Comparison of ENCODE assay signal across 21 cellular contexts in the genomic region with DNA sequence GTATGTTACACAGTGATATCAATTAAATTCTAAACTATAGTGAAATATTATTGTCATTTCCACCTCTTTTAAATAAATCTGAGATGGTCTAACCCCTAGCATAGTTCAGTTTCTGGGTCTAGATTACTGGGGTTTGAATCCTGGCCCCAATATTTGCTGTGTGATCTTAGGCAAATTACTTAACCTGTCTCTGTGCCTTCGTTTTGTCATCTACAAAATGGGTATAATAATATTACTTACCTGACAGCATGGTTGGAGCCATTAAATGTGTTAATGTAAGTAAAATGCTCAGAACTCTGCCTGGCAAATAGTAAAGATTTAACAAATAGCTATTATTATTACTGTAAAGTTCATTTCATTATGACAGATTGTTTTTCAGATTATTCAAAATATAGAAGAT. TPM values are rescaled to one million over a fixed set of nuclear protein-coding genes. Genes with fewer than 3 reads are reported as not detected.
DNase-seq lines count a peak whose midpoint lies in the region; ATAC-seq, FAIRE-seq and TF ChIP-seq lines count a peak whose summit lies in the region.
"Had no signal": no experiment of that assay in that cellular context is flagged by ENCODE, and none has a peak within 500 bp of the region (broad histone marks: within the 10 kb centered on the region; RNA-seq: fewer than 3 reads in every experiment).

No MANE protein-coding gene starts in this region.

- H3K4me2 ChIP-seq in A549, result no peak overlapping the region
- peak overlapping the region; percentile 77; the same call in 1 of the 2 replicates for H3K4me2 ChIP-seq in HCT116 (ENCODE audit: low read length)
- no peak overlapping the region for H3K4me2 ChIP-seq in K562 (ENCODE audit: insufficient read depth, low read length)
- H3K4me2 ChIP-seq: BLaER1 treated with 17β-estradiol and CSF1 and Interleukin-3, amounts not matched to agents 10 nM and 100 nM had no signal

- no peaks in the 10 kb centered on the region for H3K9me1 ChIP-seq in K562 (ENCODE audit: control insufficient read depth, insufficient read depth, low read length)

- FAIRE-seq in A549 (lab: Jason Lieb, UNC) (no peak), K562 (lab: Jason Lieb, UNC) (no peak)
- FAIRE-seq: A204.1, D721Med, G401.6, GM12878, GM12892, GM18507 had no signal

- TF ChIP-seq POLR2A in A549 (IDR thresholded peaks at IDR 0.05; ENCODE audit: low read length), result no peak
- TF ChIP-seq POLR2A in HCT116 (IDR thresholded peaks at IDR 0.05; ENCODE audit: borderline replicate concordance, extremely low read depth, insufficient read depth, insufficient read length), result no peak
- TF ChIP-seq POLR2A in K562 (conservative IDR thresholded peaks at IDR 0.05), result no peak

- BruUV-seq in HCT116 (replicated peaks; lab: Mats Ljungman, UMichigan) (no TSS peak), K562 (replicated peaks; lab: Mats Ljungman, UMichigan) (no TSS peak)

- no peak for TF ChIP-seq EP300 in A549 (IDR thresholded peaks at IDR 0.05)
- TF ChIP-seq EP300 in K562 (IDR thresholded peaks at IDR 0.05; ENCODE audit: low read length), result no peak

- no peaks in the 10 kb centered on the region for H3K36me3 ChIP-seq in HCT116 (ENCODE audit: control insufficient read depth in 1 of 2, insufficient read depth in 2 of 2, low read length in 2 of 2)
- no peaks in the 10 kb centered on the region for H3K36me3 ChIP-seq in K562 (ENCODE audit: control insufficient read depth, insufficient read depth, low read length)
- H3K36me3 ChIP-seq: BLaER1 treated with 17β-estradiol and CSF1 and Interleukin-3, amounts not matched to agents 10 nM and 100 nM had no signal

- no peak for DNase-seq in A549 (ENCODE audit: low read depth in 1 of 2, low spot score in 1 of 2)
- DNase-seq in HCT116 (ENCODE audit: low read depth, low spot score), result no peak
- DNase-seq in K562 (ENCODE audit: extremely low read depth in 1 of 4, low spot score in 3 of 4), result no peak
- no peak for DNase-seq in NCI-H2081 (lab: John Stamatoyannopoulos, UW)
- DNase-seq: 8988T; AML-193; Caco-2; Calu3; CD4-positive, alpha-beta T cell; CD8-positive, alpha-beta T cell; DMS79 treated with DMSO at 0.1 percent for 48 hours; GF-D8 had no signal

- CTCF ChIA-PET in A549 (lab: Yijun Ruan, JAX) (interaction anchor here (2.1 kb wide), 1 partner anchor 64 kb away, joined by 5 read pairs; no protein-coding TSS in a partner anchor), HCT116 (lab: Charles Lee) (no interaction called here), K562 (lab: Yijun Ruan, JAX; ENCODE audit: low intra/inter-chr PET ratio) (no interaction called here)

- H3K79me2 ChIP-seq in HCT116 (ENCODE audit: insufficient read depth, low read length), result peaks cover 5% of the 10 kb centered on the region; the same call in 1 of the 2 replicates
- no peaks in the 10 kb centered on the region for H3K79me2 ChIP-seq in K562 (ENCODE audit: control insufficient read depth, insufficient read depth, low read length)

- H3K27ac ChIP-seq in A549 (peak overlapping the region in 1 of 2 experiments; percentile 45; a peak in 1 of 6 replicates), HCT116 (ENCODE audit: low read depth, low read length) (no peak overlapping the region), K562 (ENCODE audit: extremely low read depth, low read depth, low read length) (no peak overlapping the region)
- H3K27ac ChIP-seq: BLaER1 treated with 17β-estradiol and CSF1 and Interleukin-3, amounts not matched to agents 10 nM and 100 nM; C4-2B had no signal

- H3K9ac ChIP-seq in HCT116 (ENCODE audit: low read length) (no peak overlapping the region), K562 (ENCODE audit: insufficient read depth in 1 of 2, low read depth in 2 of 2, low read length in 2 of 2) (no peak overlapping the region)
- H3K9ac ChIP-seq: BLaER1 treated with 17β-estradiol and CSF1 and Interleukin-3, amounts not matched to agents 10 nM and 100 nM had no signal

- H2AFZ ChIP-seq in HCT116 (ENCODE audit: low read depth, low read length, poor library complexity, severe bottlenecking) (no peak overlapping the region), K562 (ENCODE audit: low read depth, low read length) (no peak overlapping the region)

- TF ChIP-seq CTCF in A549 (IDR thresholded peaks at IDR 0.05) (no peak), HCT116 (IDR thresholded peaks at IDR 0.05 in 2 of 3, conservative IDR thresholded peaks at IDR 0.05 in 1 of 3; ENCODE audit: borderline replicate concordance in 1 of 3, insufficient read depth in 1 of 3, low read depth in 2 of 3, low read length in 2 of 3) (no peak), K562 (IDR thresholded peaks at IDR 0.05 in 2 of 3, conservative IDR thresholded peaks at IDR 0.05 in 1 of 3; ENCODE audit: insufficient read depth in 2 of 3, low read depth in 1 of 3, low read length in 3 of 3) (no peak)

- in situ Hi-C loops in K562 (cut with MboI), result no loop called here

- RAD21 ChIA-PET in HCT116 (lab: Charles Lee; ENCODE audit: low non-redundant PET in 1 of 2, low total read pairs in 2 of 2, uncharacterized antibody in 2 of 2, unreplicated experiment in 2 of 2), result interaction anchor here in 1 of 2 experiments (0.7 kb wide), 1 partner anchor 16 kb away, joined by 3 read pairs; no protein-coding TSS in a partner anchor

- H3K4me3 ChIP-seq in A549, result no peak overlapping the region
- no peak overlapping the region for H3K4me3 ChIP-seq in HCT116 (replicated peaks in 1 of 2; ENCODE audit: low read depth in 1 of 2, low read length in 2 of 2)
- H3K4me3 ChIP-seq in K562, result no peak overlapping the region
- H3K4me3 ChIP-seq: BLaER1 treated with 17β-estradiol and CSF1 and Interleukin-3, amounts not matched to agents 10 nM and 100 nM; GM12878 had no signal

- no peak for ATAC-seq in A549
- ATAC-seq in HCT116, result no peak
- ATAC-seq in K562, result no peak
- ATAC-seq in GM18873 (IDR thresholded peaks at IDR 0.05; ENCODE audit: low FRiP score, unreplicated experiment), result no peak
- ATAC-seq: CD8-positive, alpha-beta T cell; GM12878 had no signal

- no peaks in the 10 kb centered on the region for H4K20me1 ChIP-seq in HCT116 (ENCODE audit: insufficient read depth)
- no peaks in the 10 kb centered on the region for H4K20me1 ChIP-seq in K562 (replicated peaks; ENCODE audit: control insufficient read depth, insufficient read depth, low read length)
- H4K20me1 ChIP-seq: BLaER1 treated with 17β-estradiol and CSF1 and Interleukin-3, amounts not matched to agents 10 nM and 100 nM had no signal

- no peak for TF ChIP-seq RAD21 in A549 (conservative IDR thresholded peaks at IDR 0.05 in 1 of 2, IDR thresholded peaks at IDR 0.05 in 1 of 2)
- TF ChIP-seq RAD21 in HCT116 (IDR thresholded peaks at IDR 0.05; ENCODE audit: low read depth), result no peak
- TF ChIP-seq RAD21 in K562 (CRISPR knock-in tag; conservative IDR thresholded peaks at IDR 0.05 in 1 of 2, IDR thresholded peaks at IDR 0.05 in 1 of 2), result no peak

- H3K9me3 ChIP-seq in A549, result peaks cover 6% of the 10 kb centered on the region; the same call in 2 of the 3 replicates
- H3K9me3 ChIP-seq in HCT116 (ENCODE audit: control insufficient read depth in 1 of 2, insufficient read depth in 1 of 2, low read depth in 1 of 2, low read length in 2 of 2), result no peaks in the 10 kb centered on the region
- no peaks in the 10 kb centered on the region for H3K9me3 ChIP-seq in K562 (replicated peaks; ENCODE audit: control insufficient read depth, insufficient read depth, low read depth, low read length)
- H3K9me3 ChIP-seq: BLaER1 treated with 17β-estradiol and CSF1 and Interleukin-3, amounts not matched to agents 10 nM and 100 nM; Caco-2 had no signal

- intact Hi-C loops in HCT116 (cut with micrococcal nuclease), result loop anchor here (10.0 kb wide), 1 partner anchor 52 kb away; the partner anchor contains the start of gene BMERB1
- intact Hi-C loops in K562 (cut with micrococcal nuclease), result no loop called here

- peaks cover 69% of the 10 kb centered on the region for H3K4me1 ChIP-seq in A549
- peaks cover 59 to 98% of the 10 kb centered on the region in 2 experiments for H3K4me1 ChIP-seq in HCT116 (ENCODE audit: control insufficient read depth in 1 of 2, insufficient read depth in 2 of 2, low read length in 2 of 2)
- peaks cover 4 to 29% of the 10 kb centered on the region in 2 experiments for H3K4me1 ChIP-seq in K562 (replicated peaks in 1 of 2; ENCODE audit: control insufficient read depth in 2 of 2, insufficient read depth in 2 of 2, low read length in 2 of 2)
- H3K4me1 ChIP-seq: Caco-2 had no signal

- POLR2A ChIA-PET in A549 (lab: Yijun Ruan, JAX) (no interaction called here), HCT116 (lab: Charles Lee) (no interaction called here), K562 (lab: Yijun Ruan, JAX) (interaction anchor here (0.7 kb wide), 1 partner anchor 183 kb away, joined by 3 read pairs; no protein-coding TSS in a partner anchor)

- 88% methylated on average over 1 of the region's 1 CpG for WGBS in A549 (ENCODE audit: missing lambda C conversion rate)
- whole genome bisulfite sequencing in K562 (ENCODE audit: insufficient coverage, low coverage, missing lambda C conversion rate), result 29% methylated on average over 1 of the region's 1 CpG

- H3K9me2 ChIP-seq in HCT116 (ENCODE audit: insufficient read depth), result no peaks in the 10 kb centered on the region

- H3K27me3 ChIP-seq in HCT116 (ENCODE audit: insufficient read depth, low read length), result no peaks in the 10 kb centered on the region
- no peaks in the 10 kb centered on the region for H3K27me3 ChIP-seq in K562 (ENCODE audit: control insufficient read depth in 2 of 2, insufficient read depth in 2 of 2, low read length in 2 of 2)
- H3K27me3 ChIP-seq: BLaER1 treated with 17β-estradiol and CSF1 and Interleukin-3, amounts not matched to agents 10 nM and 100 nM had no signal

RNA-seq across cellular contexts. Expression of gene BMERB1, which starts 52.3 kb away (rescaled TPM):
- polyA plus RNA-seq in A549 (2011; rRNA removed) (44.7 and 45.2 TPM in 2 replicates), A549 (2017; fragmentation: RNase III; extraction: RNeasy Plus Mini Kit Qiagen cat#74134 plus additional on column Dnase treatment) (34.8 to 48.9 TPM (median 47.3 TPM) in 3 replicates), K562 (2011; rRNA removed) (0.91 and 1.2 TPM in 2 replicates), K562 (2014; fragmentation: Illumina TruSeq; extraction: Trizol) (1.4 and 1.7 TPM in 2 replicates), K562 (2014; fragmentation: Nextera tagmentation; extraction: Ambion mirVana) (under 1 TPM; 0.29 to 0.31 TPM), K562 (2014; rRNA removed) (1.3 and 1.8 TPM in 2 replicates)
- polyA plus RNA-seq in A549 (2012; cell fraction: cytosol; rRNA removed), result 27.1 and 31.5 TPM in 2 replicates
- polyA plus RNA-seq in A549 (2012; cell fraction: nucleus; rRNA removed), result 21.0 and 21.6 TPM in 2 replicates
- polyA minus RNA-seq in A549 (2011; rRNA and poly(A)+ RNA removed), result 34.4 and 40.5 TPM in 2 replicates
- total RNA-seq in HCT116 (2021; ENCODE audit: unreplicated experiment) (43.6 TPM), K562 (2014; rRNA removed) (1.1 and 2.9 TPM in 2 replicates), K562 (2014; rRNA removed; fragmentation: Illumina TruSeq; extraction: Trizol) (0.47 and 1.3 TPM in 2 replicates), K562 (2015; rRNA removed; fragmentation: Illumina TruSeq; extraction: Trizol) (0.75 and 0.94 TPM in 2 replicates), K562 (2021) (0.98 and 1.5 TPM in 2 replicates)
- polyA plus RNA-seq in HCT116 (2012), result 45.7 and 52.6 TPM in 2 replicates
- total RNA-seq in K562 (2011; cell fraction: chromatin; rRNA removed; ENCODE audit: low replicate concordance), result 1.2 and 1.3 TPM in 2 replicates
- total RNA-seq in K562 (2011; cell fraction: nucleolus; rRNA removed), result 0.17 and 0.53 TPM in 2 replicates
- 0.37 TPM in 1 of 2 replicates, not detected in the other for total RNA-seq in K562 (2011; cell fraction: nucleoplasm; rRNA removed)
- 1.4 and 1.6 TPM in 2 replicates for polyA plus RNA-seq in K562 (2011; cell fraction: cytosol; rRNA removed)
- 0.55 and 0.64 TPM in 2 replicates for polyA plus RNA-seq in K562 (2011; cell fraction: nucleus; rRNA removed)
- 1.6 and 1.8 TPM in 2 replicates for polyA plus RNA-seq in K562 (2012)
- 0.25 and 0.51 TPM in 2 replicates for polyA minus RNA-seq in K562 (2011; rRNA and poly(A)+ RNA removed)
- polyA minus RNA-seq in K562 (2011; cell fraction: cytosol; rRNA and poly(A)+ RNA removed), result 1.5 TPM in 1 of 2 replicates, not detected in the other
- polyA minus RNA-seq in K562 (2011; cell fraction: nucleus; rRNA and poly(A)+ RNA removed), result 0.67 TPM in 1 of 2 replicates, not detected in the other
- total RNA-seq: Caco-2 had no signal

Comparison
In these comparisons a context has a peak if more than half of its experiments do, and no peak if none do; other contexts are left out.
1. RNA of gene BMERB1, which starts 52.3 kb away (total RNA-seq): 43.6 TPM in HCT116 (single experiment); 0.17 to 2.9 TPM in K562; every median in the first group is over 10 times any median in the second.
2. Of the 35 proteins assayed by ChIP-seq in both K562 and A549: peak only in K562: none; only in A549: none; in both: KDM1A; in neither: 34.